ENCODE assay signal across 1 cellular context in genomic region chr7:105153531-105153930, GRCh38.
TF ChIP-seq lines count a peak whose summit lies in the region.

No MANE protein-coding gene starts in this region.

TF ChIP-seq in HepG2, 621 proteins besides CTCF, POLR2A, EP300 and RAD21 (continued from another document):
- TF ChIP-seq FOXA3 (CRISPR knock-in tag; IDR thresholded peaks at IDR 0.05) (no peak), ARNT2 (CRISPR knock-in tag; IDR thresholded peaks at IDR 0.05; ENCODE audit: low read depth) (no peak)
- TF ChIP-seq, protein P1, sequence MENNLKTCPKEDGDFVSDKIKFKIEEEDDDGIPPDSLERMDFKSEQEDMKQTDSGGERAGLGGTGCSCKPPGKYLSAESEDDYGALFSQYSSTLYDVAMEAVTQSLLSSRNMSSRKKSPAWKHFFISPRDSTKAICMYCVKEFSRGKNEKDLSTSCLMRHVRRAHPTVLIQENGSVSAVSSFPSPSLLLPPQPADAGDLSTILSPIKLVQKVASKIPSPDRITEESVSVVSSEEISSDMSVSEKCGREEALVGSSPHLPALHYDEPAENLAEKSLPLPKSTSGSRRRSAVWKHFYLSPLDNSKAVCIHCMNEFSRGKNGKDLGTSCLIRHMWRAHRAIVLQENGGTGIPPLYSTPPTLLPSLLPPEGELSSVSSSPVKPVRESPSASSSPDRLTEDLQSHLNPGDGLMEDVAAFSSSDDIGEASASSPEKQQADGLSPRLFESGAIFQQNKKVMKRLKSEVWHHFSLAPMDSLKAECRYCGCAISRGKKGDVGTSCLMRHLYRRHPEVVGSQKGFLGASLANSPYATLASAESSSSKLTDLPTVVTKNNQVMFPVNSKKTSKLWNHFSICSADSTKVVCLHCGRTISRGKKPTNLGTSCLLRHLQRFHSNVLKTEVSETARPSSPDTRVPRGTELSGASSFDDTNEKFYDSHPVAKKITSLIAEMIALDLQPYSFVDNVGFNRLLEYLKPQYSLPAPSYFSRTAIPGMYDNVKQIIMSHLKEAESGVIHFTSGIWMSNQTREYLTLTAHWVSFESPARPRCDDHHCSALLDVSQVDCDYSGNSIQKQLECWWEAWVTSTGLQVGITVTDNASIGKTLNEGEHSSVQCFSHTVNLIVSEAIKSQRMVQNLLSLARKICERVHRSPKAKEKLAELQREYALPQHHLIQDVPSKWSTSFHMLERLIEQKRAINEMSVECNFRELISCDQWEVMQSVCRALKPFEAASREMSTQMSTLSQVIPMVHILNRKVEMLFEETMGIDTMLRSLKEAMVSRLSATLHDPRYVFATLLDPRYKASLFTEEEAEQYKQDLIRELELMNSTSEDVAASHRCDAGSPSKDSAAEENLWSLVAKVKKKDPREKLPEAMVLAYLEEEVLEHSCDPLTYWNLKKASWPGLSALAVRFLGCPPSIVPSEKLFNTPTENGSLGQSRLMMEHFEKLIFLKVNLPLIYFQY (CRISPR knock-in tag; IDR thresholded peaks at IDR 0.05; ENCODE audit: borderline replicate concordance): no peak
